12 cellular contexts compared by ENCODE assay signal in the genomic region with DNA sequence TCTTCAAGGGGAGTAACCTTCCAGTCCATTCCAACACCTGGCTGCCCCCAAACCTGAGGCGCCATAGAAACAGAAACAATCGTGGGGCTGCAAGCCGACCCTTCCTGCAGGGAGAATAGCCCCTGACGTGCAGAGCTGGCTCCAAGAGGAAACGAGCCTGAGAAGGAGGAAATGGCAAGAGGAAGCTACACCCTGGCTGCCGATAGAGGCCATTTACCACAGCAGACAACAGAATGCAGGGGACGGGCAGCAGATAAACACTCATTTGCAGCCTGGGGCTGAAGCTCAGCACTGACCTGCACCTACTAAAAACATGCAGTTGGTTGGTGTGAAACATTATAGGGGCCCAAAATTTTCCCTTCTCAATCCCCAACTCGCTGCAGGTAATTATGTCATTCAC. TPM values are rescaled to one million over a fixed set of nuclear protein-coding genes. Genes with fewer than 3 reads are reported as not detected.
DNase-seq lines count a peak whose midpoint lies in the region; ATAC-seq, FAIRE-seq and TF ChIP-seq lines count a peak whose summit lies in the region.
"Had no signal": no experiment of that assay in that cellular context is flagged by ENCODE, and none has a peak within 500 bp of the region (broad histone marks: within the 10 kb centered on the region; RNA-seq: fewer than 3 reads in every experiment).

No MANE protein-coding gene starts in this region.

- H3K36me3 ChIP-seq in adrenal gland (replicated peaks in 1 of 2) (peaks cover 0 to 7% of the 10 kb centered on the region in 2 donors), lung (ENCODE audit: control insufficient read depth in 2 of 2, insufficient read depth in 2 of 2, low read length in 2 of 2) (no peaks in the 10 kb centered on the region)

- no peak for TF ChIP-seq POLR2A in adrenal gland (IDR thresholded peaks at IDR 0.05)

- FAIRE-seq in D721Med (lab: Jason Lieb, UNC), result no peak

- intact Hi-C loops in adrenal gland (cut with DNase I), result loop anchor here in 1 of 2 donors (5.0 kb wide), 1 partner anchor 64 kb away; the partner anchor contains the start of gene UBE2Q1

- no peaks in the 10 kb centered on the region for H3K27me3 ChIP-seq in adrenal gland
- H3K27me3 ChIP-seq in lung (ENCODE audit: control insufficient read depth, insufficient read depth), result no peaks in the 10 kb centered on the region

- ATAC-seq in lung (ENCODE audit: insufficient read depth, low FRiP score), result peak; percentile 61
- no peak for ATAC-seq in HG03095 (IDR thresholded peaks at IDR 0.05; ENCODE audit: unreplicated experiment)
- no peak for ATAC-seq in HG03354 (IDR thresholded peaks at IDR 0.05; ENCODE audit: poor library complexity, severe bottlenecking, unreplicated experiment)
- ATAC-seq in GM18861 (IDR thresholded peaks at IDR 0.05; ENCODE audit: unreplicated experiment), result no peak

- WGBS in adrenal gland, 4 donors, result 52 to 60% (median 57%) methylated on average over 7 to 8 of the region's 8 CpGs
- 13 to 26% methylated on average over 8 of the region's 8 CpGs for WGBS in lung, 2 donors

- TF ChIP-seq CTCF in adrenal gland (IDR thresholded peaks at IDR 0.05) (peak in 1 of 6 experiments; percentile 18), lung (IDR thresholded peaks at IDR 0.05; ENCODE audit: control extremely low read depth, extremely low read depth) (no peak), D721Med (IDR thresholded peaks at IDR 0.05; ENCODE audit: insufficient read depth, missing control alignments) (no peak)

- H3K4me1 ChIP-seq in adrenal gland (replicated peaks in 1 of 2) (peaks cover 13 to 37% of the 10 kb centered on the region in 2 donors), lung (ENCODE audit: control insufficient read depth in 2 of 2, insufficient read depth in 2 of 2, low read length in 2 of 2) (peaks cover 7 to 10% of the 10 kb centered on the region in 2 donors)

- DNase-seq in CD1c-positive myeloid dendritic cell (ENCODE audit: extremely low spot score) (peak; percentile 77), Kasumi-1 (lab: John Stamatoyannopoulos, UW) (peak; percentile 47 to 70), adrenal gland (peak in 6 of 7 donors; percentile 29 to 68 (median 42)), lung (ENCODE audit: low spot score) (peak; percentile 46), D721Med (ENCODE audit: insufficient read length, low spot score) (no peak)
- DNase-seq: EL had no signal

- H3K27ac ChIP-seq in adrenal gland (peak overlapping the region in 2 of 5 donors; percentile 13 to 44), lung (ENCODE audit: low read depth in 1 of 2, low read length in 1 of 2) (peak overlapping the region; percentile 15 to 21)

- H3K4me3 ChIP-seq in adrenal gland (no peak overlapping the region), lung (no peak overlapping the region)

- H3K9me3 ChIP-seq in adrenal gland (replicated peaks in 1 of 3) (no peaks in the 10 kb centered on the region), lung (ENCODE audit: control insufficient read depth in 2 of 2, insufficient read depth in 1 of 2, low read length in 1 of 2) (no peaks in the 10 kb centered on the region)

RNA-seq across cellular contexts. Expression of gene TDRD10, which starts 8.7 kb away (rescaled TPM):
- total RNA-seq in adrenal gland (1 to 10 TPM in 6 of 8 donors, under 1 TPM in 1, not detected in 1; 0.87 to 7.5 (median 3.6) TPM), lung (1 to 10 TPM; 1.9 to 8.5 TPM)
- polyA plus RNA-seq in adrenal gland (10 to 100 TPM in 2 of 3 donors, 1 to 10 TPM in 1; 1.3 to 24.9 (median 22.8) TPM), lung (10 to 100 TPM in 1 of 2 donors, 1 to 10 TPM in 1; 6.1 to 12.6 TPM)
- total RNA-seq: activated T-helper 2 cell treated with anti-CD3 and anti-CD28 coated beads, Interferon-gamma antibody, Interleukin-2, Interleukin-4, amounts not matched to agents 10 μg/mL and 5 μg/mL and 100 μg/mL, durations not matched to agents 14 hours and 24 hours and 36 hours; HT1080 had no signal
- polyA plus RNA-seq: neural cell had no signal

RNA-seq across cellular contexts. Expression of gene SHE, which starts 8.9 kb away (rescaled TPM):
- total RNA-seq in adrenal gland (10 to 100 TPM; 15.1 to 30.7 (median 19.2) TPM), lung (10 to 100 TPM; 25.3 to 33.5 TPM)
- polyA plus RNA-seq in adrenal gland (10 to 100 TPM; 11.4 to 14.7 (median 12.7) TPM), lung (10 to 100 TPM; 15.1 to 16.8 TPM)
- total RNA-seq: HT1080 had no signal
